Comparison of ENCODE assay signal across 20 cellular contexts in the genomic region with DNA sequence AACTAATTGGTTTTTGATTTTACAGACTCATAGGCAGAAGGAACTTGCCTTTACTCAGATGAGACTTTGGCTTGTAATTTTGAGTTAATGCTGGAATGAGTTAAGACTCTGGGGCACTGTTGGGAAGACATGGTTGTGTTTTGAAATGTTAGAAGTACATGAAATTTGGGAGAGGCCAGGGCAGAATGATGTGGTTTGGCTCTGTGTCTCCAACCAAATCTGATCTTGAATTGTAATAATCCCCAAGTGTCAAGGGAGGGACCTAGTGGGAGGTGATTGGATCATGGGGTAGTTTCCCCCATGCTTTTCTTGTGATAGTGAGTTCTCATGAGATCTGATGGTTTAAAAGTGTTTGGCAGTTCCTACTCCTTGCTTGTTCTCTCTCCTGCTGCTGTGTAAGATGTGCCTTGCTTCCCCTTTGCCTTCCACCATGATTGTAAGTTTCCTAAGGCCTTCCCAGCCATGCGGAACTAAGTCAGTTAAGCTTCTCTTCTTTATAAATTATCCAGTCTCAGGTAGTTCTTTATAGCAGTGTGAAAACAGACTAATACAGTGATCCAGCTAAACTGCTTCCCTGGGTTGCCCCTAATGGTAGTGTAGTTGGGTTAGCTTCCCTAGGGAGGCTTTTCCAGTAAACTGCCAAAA.
"Had no signal": no experiment of that assay in that cellular context is flagged by ENCODE, and none has a peak within 500 bp of the region (broad histone marks: within the 10 kb centered on the region; RNA-seq: fewer than 3 reads in every experiment).

No MANE protein-coding gene starts in this region.

- H3K27ac ChIP-seq: dorsolateral prefrontal cortex, epithelial cell of prostate, esophagus muscularis mucosa, gastrocnemius medialis, heart right ventricle, neutrophil, sigmoid colon, skin epidermis, suprapubic skin, tibial artery, upper lobe of right lung, vagina had no signal

- ATAC-seq: gastrocnemius medialis; mucosa of descending colon; naive thymus-derived CD8-positive, alpha-beta T cell; upper lobe of right lung had no signal

- H3K9me3 ChIP-seq: gastrocnemius medialis, neutrophil, suprapubic skin, tibial artery, upper lobe of right lung, vagina had no signal

- H3K4me3 ChIP-seq: dorsolateral prefrontal cortex, esophagus muscularis mucosa, gastrocnemius medialis, heart right ventricle, mucosa of descending colon, sigmoid colon, skin epidermis, suprapubic skin, tibial artery, upper lobe of right lung, vagina had no signal

- H3K4me1 ChIP-seq: esophagus muscularis mucosa, gastrocnemius medialis, sigmoid colon, suprapubic skin, upper lobe of right lung, vagina had no signal

- H3K27me3 ChIP-seq: dorsolateral prefrontal cortex, esophagus muscularis mucosa, gastrocnemius medialis, heart right ventricle, neutrophil, sigmoid colon, suprapubic skin, tibial artery, upper lobe of right lung, vagina had no signal

- DNase-seq: cortex of kidney; dorsolateral prefrontal cortex; effector CD8-positive, alpha-beta T cell; gastrocnemius medialis; heart right ventricle; hypothalamus; kidney glomerular epithelial cell; mucosa of descending colon; naive thymus-derived CD8-positive, alpha-beta T cell; sigmoid colon; stimulated activated CD4-positive, alpha-beta T cell treated with anti-CD3 and anti-CD28 coated beads, Interleukin-2, amount 100 ng/mL, for 24 hours; stimulated activated naive CD4-positive, alpha-beta T cell treated with Interleukin-2 at 50 U/mL for 16 hours; tibial artery; upper lobe of right lung had no signal

- H3K27me3 Mint-ChIP-seq: naive thymus-derived CD8-positive, alpha-beta T cell had no signal
